ENCODE assay signal across 15 cellular contexts in genomic region chr1:37033355-37034291, GRCh38. TPM values are rescaled to one million over a fixed set of nuclear protein-coding genes. Genes with fewer than 3 reads are reported as not detected.
DNase-seq lines count a peak whose midpoint lies in the region; ATAC-seq and TF ChIP-seq lines count a peak whose summit lies in the region.
"Had no signal": no experiment of that assay in that cellular context is flagged by ENCODE, and none has a peak within 500 bp of the region (broad histone marks: within the 10 kb centered on the region; RNA-seq: fewer than 3 reads in every experiment).

No MANE protein-coding gene starts in this region.

- no peaks in the 10 kb centered on the region for H3K9me2 ChIP-seq in hepatocyte (replicated peaks; ENCODE audit: insufficient read depth)

- H3K4me2 ChIP-seq in hepatocyte = peak overlapping the region; percentile 68

- H3K9me3 ChIP-seq in HEK293 (ENCODE audit: control insufficient read depth, insufficient read depth, low read depth, low read length) (no peaks in the 10 kb centered on the region), hepatocyte (ENCODE audit: low read depth) (no peaks in the 10 kb centered on the region), lower lobe of right lung (no peaks in the 10 kb centered on the region)
- H3K9me3 ChIP-seq in CD4-positive, alpha-beta T cell (ENCODE audit: control insufficient read depth, low read length) = no peaks in the 10 kb centered on the region
- H3K9me3 ChIP-seq: uterus had no signal

- CTCF ChIA-PET in HEK293 (lab: Yijun Ruan, JAX) = no interaction called here
- CTCF ChIA-PET in CD4-positive, alpha-beta T cell (lab: Charles Lee) = no interaction called here

- no peaks in the 10 kb centered on the region for H3K9me3 Mint-ChIP-seq in stimulated activated memory B cell treated with anti-CD40 and anti-IgM and Interleukin-4, amounts not matched to agents 10 μg/mL and 1 μg/mL and 100 μg/mL, for 72 hours
- no peaks in the 10 kb centered on the region for H3K9me3 Mint-ChIP-seq in CD4-positive, alpha-beta T cell
- H3K9me3 Mint-ChIP-seq: activated CD4-positive, alpha-beta T cell treated with anti-CD3 and anti-CD28 coated beads, Interleukin-2, amount 10 ng/mL, durations not matched to agents 24 days and 14 days had no signal

- no peaks in the 10 kb centered on the region for H3K4me1 ChIP-seq in HEK293 (ENCODE audit: control insufficient read depth, insufficient read depth, low read length)
- H3K4me1 ChIP-seq in hepatocyte (ENCODE audit: insufficient read depth) = no peaks in the 10 kb centered on the region
- peaks cover 8% of the 10 kb centered on the region for H3K4me1 ChIP-seq in lower lobe of right lung

- no peaks in the 10 kb centered on the region for H4K20me1 ChIP-seq in hepatocyte (ENCODE audit: insufficient read depth, poor library complexity, severe bottlenecking)

- no peak overlapping the region for H2AFZ ChIP-seq in hepatocyte

- intact Hi-C loops in lower lobe of right lung (cut with DNase I) = no loop called here
- intact Hi-C loops in CD4-positive, alpha-beta T cell (cut with DNase I, micrococcal nuclease) = no loop called here

- peaks cover 79% of the 10 kb centered on the region for H3K27me3 Mint-ChIP-seq in stimulated activated memory B cell treated with anti-CD40 and anti-IgM and Interleukin-4, amounts not matched to agents 10 μg/mL and 1 μg/mL and 100 μg/mL, for 72 hours
- H3K27me3 Mint-ChIP-seq in CD4-positive, alpha-beta T cell = peaks cover 71% of the 10 kb centered on the region

- peak overlapping the region; percentile 48 for H3K4me3 Mint-ChIP-seq in stimulated activated memory B cell treated with anti-CD40 and anti-IgM and Interleukin-4, amounts not matched to agents 10 μg/mL and 1 μg/mL and 100 μg/mL, for 72 hours
- no peak overlapping the region for H3K4me3 Mint-ChIP-seq in CD4-positive, alpha-beta T cell
- H3K4me3 Mint-ChIP-seq: activated CD4-positive, alpha-beta T cell treated with anti-CD3 and anti-CD28 coated beads, Interleukin-2, amount 10 ng/mL, durations not matched to agents 24 days and 14 days had no signal

- no peaks in the 10 kb centered on the region for H3K79me2 ChIP-seq in hepatocyte

- H3K27ac ChIP-seq in HEK293 (ENCODE audit: extremely low read depth, low read depth, low read length) (no peak overlapping the region; the same call in 1 of the 2 replicates), hepatocyte (no peak overlapping the region), lower lobe of right lung (no peak overlapping the region)
- H3K27ac ChIP-seq in CD4-positive, alpha-beta T cell (ENCODE audit: low read depth, low read length) = no peak overlapping the region
- H3K27ac ChIP-seq: uterus had no signal

- 2% methylated on average over 40 of the region's 98 CpGs for WGBS in hepatocyte (ENCODE audit: low lambda C conversion rate, missing lambda C conversion rate)

- H3K36me3 ChIP-seq in HEK293 (ENCODE audit: control insufficient read depth in 2 of 2, insufficient read depth in 1 of 2, low read length in 2 of 2) (no peaks in the 10 kb centered on the region), hepatocyte (replicated peaks; ENCODE audit: insufficient read depth, low read depth) (no peaks in the 10 kb centered on the region), lower lobe of right lung (no peaks in the 10 kb centered on the region)
- H3K36me3 ChIP-seq: uterus had no signal

- POLR2A ChIA-PET in HEK293 (lab: Yijun Ruan, JAX) = no interaction called here
- POLR2A ChIA-PET in CD4-positive, alpha-beta T cell (lab: Charles Lee) = no interaction called here

- no peaks in the 10 kb centered on the region for H3K36me3 Mint-ChIP-seq in stimulated activated memory B cell treated with anti-CD40 and anti-IgM and Interleukin-4, amounts not matched to agents 10 μg/mL and 1 μg/mL and 100 μg/mL, for 72 hours
- no peaks in the 10 kb centered on the region for H3K36me3 Mint-ChIP-seq in CD4-positive, alpha-beta T cell (ENCODE audit: low read depth)

- peaks cover 93% of the 10 kb centered on the region for H3K27me3 ChIP-seq in hepatocyte
- H3K27me3 ChIP-seq in lower lobe of right lung (ENCODE audit: low read depth) = peaks cover 93% of the 10 kb centered on the region
- H3K27me3 ChIP-seq in CD4-positive, alpha-beta T cell (ENCODE audit: control insufficient read depth, insufficient read depth, low read length) = peaks cover 63% of the 10 kb centered on the region

- peaks cover 52% of the 10 kb centered on the region for H3K4me1 Mint-ChIP-seq in stimulated activated memory B cell treated with anti-CD40 and anti-IgM and Interleukin-4, amounts not matched to agents 10 μg/mL and 1 μg/mL and 100 μg/mL, for 72 hours
- H3K4me1 Mint-ChIP-seq in CD4-positive, alpha-beta T cell (ENCODE audit: low read depth) = peaks cover 6% of the 10 kb centered on the region
- H3K4me1 Mint-ChIP-seq: activated CD4-positive, alpha-beta T cell treated with anti-CD3 and anti-CD28 coated beads, Interleukin-2, amount 10 ng/mL, durations not matched to agents 24 days and 14 days had no signal

- H3K27ac Mint-ChIP-seq in stimulated activated memory B cell treated with anti-CD40 and anti-IgM and Interleukin-4, amounts not matched to agents 10 μg/mL and 1 μg/mL and 100 μg/mL, for 72 hours = no peak overlapping the region
- no peak overlapping the region for H3K27ac Mint-ChIP-seq in CD4-positive, alpha-beta T cell
- H3K27ac Mint-ChIP-seq: activated CD4-positive, alpha-beta T cell treated with anti-CD3 and anti-CD28 coated beads, Interleukin-2, amount 10 ng/mL, durations not matched to agents 24 days and 14 days had no signal

- ATAC-seq in stimulated activated memory B cell treated with anti-CD40 and anti-IgM and Interleukin-4, amounts not matched to agents 10 μg/mL and 1 μg/mL and 100 μg/mL, for 72 hours = no peak
- no peak for ATAC-seq in lower lobe of right lung
- ATAC-seq in CD4-positive, alpha-beta T cell (ENCODE audit: poor library complexity) = no peak

- no peak overlapping the region for H3K4me3 ChIP-seq in HEK293 (ENCODE audit: low read depth, low read length)
- H3K4me3 ChIP-seq in hepatocyte = no peak overlapping the region
- H3K4me3 ChIP-seq in lower lobe of right lung = no peak overlapping the region
- H3K4me3 ChIP-seq: lung, uterus had no signal

- TF ChIP-seq CTCF in HEK293 (tag by site-specific recombination; IDR thresholded peaks at IDR 0.05) (no peak), hepatocyte (IDR thresholded peaks at IDR 0.05; ENCODE audit: poor library complexity) (no peak), lower lobe of right lung (IDR thresholded peaks at IDR 0.05) (no peak)
- TF ChIP-seq CTCF in CD4-positive, alpha-beta T cell (IDR thresholded peaks at IDR 0.05) = no peak

- peak; percentile 61 for DNase-seq in NCI-H2227 (lab: John Stamatoyannopoulos, UW; ENCODE audit: unreplicated experiment)
- DNase-seq in NCI-H2227 treated with DMSO at 0.1 percent for 48 hours (lab: John Stamatoyannopoulos, UW) = no peak
- DNase-seq in hepatocyte (ENCODE audit: low spot score) = peak; percentile 22
- no peak for DNase-seq in germinal center (ENCODE audit: low spot score)
- no peak for DNase-seq in lower lobe of right lung
- DNase-seq in CD4-positive, alpha-beta T cell = no peak
- DNase-seq: activated CD4-positive, alpha-beta T cell treated with anti-CD3 and anti-CD28 coated beads, Interleukin-2, amount 10 ng/mL, durations not matched to agents 24 days and 14 days; GDM1; uterus had no signal

TF ChIP-seq in HEK293, 187 proteins besides CTCF, POLR2A, EP300 and RAD21:
- TF ChIP-seq ZBTB17 (tag by site-specific recombination; IDR thresholded peaks at IDR 0.05) = 0 out of 2 replicates have a peak, but pooled peaks have one; percentile 18
- TF ChIP-seq, protein P1, sequence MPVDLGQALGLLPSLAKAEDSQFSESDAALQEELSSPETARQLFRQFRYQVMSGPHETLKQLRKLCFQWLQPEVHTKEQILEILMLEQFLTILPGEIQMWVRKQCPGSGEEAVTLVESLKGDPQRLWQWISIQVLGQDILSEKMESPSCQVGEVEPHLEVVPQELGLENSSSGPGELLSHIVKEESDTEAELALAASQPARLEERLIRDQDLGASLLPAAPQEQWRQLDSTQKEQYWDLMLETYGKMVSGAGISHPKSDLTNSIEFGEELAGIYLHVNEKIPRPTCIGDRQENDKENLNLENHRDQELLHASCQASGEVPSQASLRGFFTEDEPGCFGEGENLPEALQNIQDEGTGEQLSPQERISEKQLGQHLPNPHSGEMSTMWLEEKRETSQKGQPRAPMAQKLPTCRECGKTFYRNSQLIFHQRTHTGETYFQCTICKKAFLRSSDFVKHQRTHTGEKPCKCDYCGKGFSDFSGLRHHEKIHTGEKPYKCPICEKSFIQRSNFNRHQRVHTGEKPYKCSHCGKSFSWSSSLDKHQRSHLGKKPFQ (tag by site-specific recombination; IDR thresholded peaks at IDR 0.05) = no peak
- TF ChIP-seq, protein P2, sequence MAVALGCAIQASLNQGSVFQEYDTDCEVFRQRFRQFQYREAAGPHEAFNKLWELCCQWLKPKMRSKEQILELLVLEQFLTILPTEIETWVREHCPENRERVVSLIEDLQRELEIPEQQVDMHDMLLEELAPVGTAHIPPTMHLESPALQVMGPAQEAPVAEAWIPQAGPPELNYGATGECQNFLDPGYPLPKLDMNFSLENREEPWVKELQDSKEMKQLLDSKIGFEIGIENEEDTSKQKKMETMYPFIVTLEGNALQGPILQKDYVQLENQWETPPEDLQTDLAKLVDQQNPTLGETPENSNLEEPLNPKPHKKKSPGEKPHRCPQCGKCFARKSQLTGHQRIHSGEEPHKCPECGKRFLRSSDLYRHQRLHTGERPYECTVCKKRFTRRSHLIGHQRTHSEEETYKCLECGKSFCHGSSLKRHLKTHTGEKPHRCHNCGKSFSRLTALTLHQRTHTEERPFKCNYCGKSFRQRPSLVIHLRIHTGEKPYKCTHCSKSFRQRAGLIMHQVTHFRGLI (tag by site-specific recombination; IDR thresholded peaks at IDR 0.05) = peak; percentile 42; the same call in 1 of the 2 replicates
- peak; percentile 11; the same call in 1 of the 2 replicates for TF ChIP-seq ZNF777 (tag by site-specific recombination; IDR thresholded peaks at IDR 0.05; ENCODE audit: borderline replicate concordance)
- peak; percentile 62 for TF ChIP-seq GLIS2 (tag by site-specific recombination; IDR thresholded peaks at IDR 0.05)
- TF ChIP-seq ZNF830 (tag by site-specific recombination; IDR thresholded peaks at IDR 0.05; ENCODE audit: low read depth) = no peak
- peak; percentile 66 for TF ChIP-seq ZBTB8A (tag by site-specific recombination; IDR thresholded peaks at IDR 0.05)
- TF ChIP-seq ZNF366 (tag by site-specific recombination; conservative IDR thresholded peaks at IDR 0.05) = no peak
- no peak for TF ChIP-seq SCRT2 (tag by site-specific recombination; IDR thresholded peaks at IDR 0.05)
- TF ChIP-seq ZNF664 (tag by site-specific recombination; IDR thresholded peaks at IDR 0.05) = no peak
- TF ChIP-seq ZNF335 (tag by site-specific recombination; conservative IDR thresholded peaks at IDR 0.05) = peak; percentile 28
- no peak for TF ChIP-seq ZNF146 (tag by site-specific recombination; IDR thresholded peaks at IDR 0.05)

RNA-seq across cellular contexts. Expression of gene GRIK3, which starts 0.7 kb away (rescaled TPM):
- under 0.01 TPM in 1 of 2 replicates, not detected in the other for total RNA-seq in hepatocyte
- polyA plus RNA-seq in hepatocyte = not detected in 2 replicates
- 0.27 TPM for total RNA-seq in lower lobe of right lung
- total RNA-seq in CD4-positive, alpha-beta T cell = not detected
- total RNA-seq: activated CD4-positive, alpha-beta T cell treated with anti-CD3 and anti-CD28 coated beads, Interleukin-2, amount 10 ng/mL, durations not matched to agents 24 days and 14 days; glomerular endothelial cell; osteocyte; T-helper 1 cell treated with Interleukin-12 subunit alpha and Interleukin-12 subunit beta and Interleukin-4 antibody, amounts not matched to agents 30 ng/mL and 1 ng/mL, for 36 hours had no signal

Comparison
In these comparisons a context has a peak if more than half of its experiments do, and no peak if none do; other contexts are left out.
1. DNase-seq: peak in NCI-H2227 (single experiment) and hepatocyte (single experiment); none in NCI-H2227 treated with DMSO at 0.1 percent for 48 hours (single experiment), germinal center (single experiment), lower lobe of right lung (single experiment) and CD4-positive, alpha-beta T cell (0 of 10).